1 cellular context compared by ENCODE assay signal in the genomic region with DNA sequence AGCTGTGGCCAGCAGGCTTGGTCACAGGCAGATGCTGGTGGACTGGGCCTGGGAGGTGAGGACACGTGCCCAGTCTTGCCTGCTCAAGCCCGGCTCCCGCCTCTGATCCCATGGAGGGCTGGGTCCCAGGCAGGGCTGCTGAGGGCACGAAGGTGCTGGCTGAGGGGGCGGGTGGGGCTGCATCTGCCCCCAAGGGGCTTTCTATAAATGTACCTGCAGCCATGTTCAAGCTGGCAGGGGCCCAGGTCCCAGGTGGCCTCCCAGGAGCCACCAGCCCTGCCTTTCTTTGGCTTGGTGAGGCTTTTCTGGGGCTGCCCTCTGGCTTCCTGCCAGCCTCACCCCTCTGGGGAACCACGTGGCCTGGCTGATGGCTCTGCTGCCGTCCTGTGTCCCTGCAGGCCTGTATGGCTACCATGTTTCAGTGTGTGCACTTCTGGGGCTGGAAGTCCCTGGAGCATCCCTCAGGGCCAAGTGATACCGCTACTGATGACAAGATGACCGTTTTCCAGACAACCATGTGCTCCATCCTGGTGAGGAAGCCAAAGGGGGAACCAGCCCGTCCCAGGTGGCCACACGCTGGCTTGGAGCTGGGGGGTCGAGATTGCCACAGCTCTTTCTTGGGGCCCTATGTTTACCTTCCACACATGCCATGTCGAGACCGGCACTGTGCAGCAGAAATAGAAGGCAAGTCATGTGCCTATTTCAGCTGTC.
A peak's percentile ranks its signal among the peaks of the same experiment; 100 is the strongest.
TF ChIP-seq lines count a peak whose summit lies in the region.

No MANE protein-coding gene starts in this region.

TF ChIP-seq in HepG2, 621 proteins besides CTCF, POLR2A, EP300 and RAD21:
- TF ChIP-seq AGO2 (optimal IDR thresholded peaks at IDR 0.05; ENCODE audit: low read depth, low read length) (peak; percentile 81), ZNF713 (CRISPR knock-in tag; IDR thresholded peaks at IDR 0.05) (no peak), ZNF33B (CRISPR knock-in tag; IDR thresholded peaks at IDR 0.05) (no peak)
- TF ChIP-seq, protein P1, sequence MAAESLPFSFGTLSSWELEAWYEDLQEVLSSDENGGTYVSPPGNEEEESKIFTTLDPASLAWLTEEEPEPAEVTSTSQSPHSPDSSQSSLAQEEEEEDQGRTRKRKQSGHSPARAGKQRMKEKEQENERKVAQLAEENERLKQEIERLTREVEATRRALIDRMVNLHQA (CRISPR knock-in tag; IDR thresholded peaks at IDR 0.05) = no peak
TF ChIP-seq in HepG2: peak in this region for 1.
